ENCODE assay signal across 22 cellular contexts in genomic region chr17:7156342-7156940, GRCh38. TPM values are rescaled to one million over a fixed set of nuclear protein-coding genes. Genes with fewer than 3 reads are reported as not detected.
"Had no signal": no experiment of that assay in that cellular context is flagged by ENCODE, and none has a peak within 500 bp of the region (broad histone marks: within the 10 kb centered on the region; RNA-seq: fewer than 3 reads in every experiment).

No MANE protein-coding gene starts in this region.

- ATAC-seq: sciatic nerve, T-helper 17 cell had no signal

- H3K4me3 ChIP-seq: coronary artery, esophagus muscularis mucosa, lung, thyroid gland, uterus had no signal

- H3K4me1 Mint-ChIP-seq: activated B cell treated with CpG ODN at 0.5 μM for 24 hours; activated CD4-positive, alpha-beta T cell treated with anti-CD3 and anti-CD28 coated beads, Interleukin-2, amount 10 ng/mL, durations not matched to agents 7 days and 5 days; central memory CD8-positive, alpha-beta T cell; immature natural killer cell; T-helper 17 cell had no signal

- DNase-seq: activated B cell treated with CpG ODN at 0.5 μM for 24 hours; activated CD4-positive, alpha-beta T cell treated with anti-CD3 and anti-CD28 coated beads, Interleukin-2, amount 10 ng/mL, durations not matched to agents 7 days and 5 days; activated naive CD4-positive, alpha-beta T cell; anterior cingulate cortex; brain microvascular endothelial cell; foreskin fibroblast; glutamatergic neuron; immature natural killer cell; midbrain; stimulated activated CD4-positive, alpha-beta T cell treated with anti-CD3 and anti-CD28 coated beads, Interleukin-12 subunit alpha, Interleukin-12 subunit beta, amount 100 ng/mL, for 4 hours; stimulated activated CD4-positive, alpha-beta T cell treated with anti-CD3 and anti-CD28 coated beads, Interleukin-2, amount 100 ng/mL, for 24 hours; T-helper 17 cell; thyroid gland; uterus had no signal

- H3K9me3 Mint-ChIP-seq: activated B cell treated with CpG ODN at 0.5 μM for 24 hours; activated CD4-positive, alpha-beta T cell treated with anti-CD3 and anti-CD28 coated beads, Interleukin-2, amount 10 ng/mL, durations not matched to agents 7 days and 5 days; central memory CD8-positive, alpha-beta T cell; immature natural killer cell had no signal

- H3K27ac ChIP-seq: brain microvascular endothelial cell, coronary artery, esophagus muscularis mucosa, thyroid gland, uterus had no signal

- H3K36me3 Mint-ChIP-seq: immature natural killer cell had no signal

- H3K27me3 ChIP-seq: brain microvascular endothelial cell, thyroid gland had no signal

- H3K4me1 ChIP-seq: esophagus muscularis mucosa, thyroid gland, uterus had no signal

- H3K9me3 ChIP-seq: esophagus muscularis mucosa, thyroid gland, uterus had no signal

- H3K36me3 ChIP-seq: brain microvascular endothelial cell, esophagus muscularis mucosa, thyroid gland, uterus had no signal

- H3K27ac Mint-ChIP-seq: activated B cell treated with CpG ODN at 0.5 μM for 24 hours; activated CD4-positive, alpha-beta T cell treated with anti-CD3 and anti-CD28 coated beads, Interleukin-2, amount 10 ng/mL, durations not matched to agents 7 days and 5 days; immature natural killer cell; T-helper 17 cell had no signal

- H3K4me3 Mint-ChIP-seq: activated B cell treated with CpG ODN at 0.5 μM for 24 hours; activated CD4-positive, alpha-beta T cell treated with anti-CD3 and anti-CD28 coated beads, Interleukin-2, amount 10 ng/mL, durations not matched to agents 7 days and 5 days; central memory CD8-positive, alpha-beta T cell; immature natural killer cell; neural crest cell; T-helper 17 cell had no signal

RNA-seq across cellular contexts. Expression of gene ASGR1, which starts 22.7 kb away (rescaled TPM):
- total RNA-seq: activated B cell treated with CpG ODN at 0.5 μM for 24 hours had no signal

RNA-seq across cellular contexts. Expression of gene ASGR2, which starts 41.8 kb away (rescaled TPM):
- total RNA-seq: activated B cell treated with CpG ODN at 0.5 μM for 24 hours; activated CD4-positive, alpha-beta T cell treated with anti-CD3 and anti-CD28 coated beads, Interleukin-2, amount 10 ng/mL, durations not matched to agents 7 days and 5 days; neural crest cell; osteocyte; pulmonary artery endothelial cell; uterus had no signal
